Comparison of ENCODE assay signal across 29 cellular contexts in genomic region chr20:62527781-62528180, GRCh38. TPM values are rescaled to one million over a fixed set of nuclear protein-coding genes. Genes with fewer than 3 reads are reported as not detected.
"Had no signal": no experiment of that assay in that cellular context is flagged by ENCODE, and none has a peak within 500 bp of the region (broad histone marks: within the 10 kb centered on the region; RNA-seq: fewer than 3 reads in every experiment).

No MANE protein-coding gene starts in this region.

- ATAC-seq: stimulated activated effector memory CD8-positive, alpha-beta T cell treated with anti-CD3 and anti-CD28 coated beads, Interleukin-12 subunit alpha, Interleukin-12 subunit beta, amount 100 ng/mL, for 72 hours; stimulated activated memory B cell treated with anti-CD40 and anti-IgM and Interleukin-4, amounts not matched to agents 10 μg/mL and 1 μg/mL and 100 μg/mL, for 72 hours; stimulated activated naive B cell treated with anti-CD40 and anti-IgM and Interleukin-4, amounts not matched to agents 10 μg/mL and 1 μg/mL and 100 μg/mL, for 72 hours; stimulated activated naive CD8-positive, alpha-beta T cell treated with anti-CD3 and anti-CD28 coated beads, Interleukin-15, amount 100 ng/mL, for 72 hours; stimulated activated naive CD8-positive, alpha-beta T cell treated with anti-CD3 and anti-CD28 coated beads, Interleukin-15, Interleukin-2, amounts not matched to agents 100 U/mL and 50 U/mL, for 24 hours; upper lobe of right lung had no signal

- H3K4me1 ChIP-seq: suprapubic skin, thyroid gland, tibial artery, tibial nerve, upper lobe of left lung, upper lobe of right lung, uterus, vagina had no signal

- H3K9me3 ChIP-seq: stomach, suprapubic skin, testis, thoracic aorta, thyroid gland, tibial artery, tibial nerve, transverse colon, upper lobe of left lung, upper lobe of right lung, uterus, vagina had no signal

- H3K36me3 ChIP-seq: stomach, suprapubic skin, thoracic aorta, thyroid gland, tibial artery, tibial nerve, transverse colon, upper lobe of left lung, upper lobe of right lung, uterus, vagina had no signal

- DNase-seq: stimulated activated CD4-positive, alpha-beta T cell treated with anti-CD3 and anti-CD28 coated beads, Interleukin-2, amount 100 ng/mL, for 48 hours; stimulated activated CD4-positive, alpha-beta T cell treated with anti-CD3 and anti-CD28 coated beads, Interleukin-4, amount 100 ng/mL, for 1 hour; stimulated activated CD4-positive, alpha-beta T cell treated with anti-CD3 and anti-CD28 coated beads, Interleukin-4, amount 100 ng/mL, for 24 hours; stimulated activated CD4-positive, alpha-beta T cell treated with anti-CD3 and anti-CD28 coated beads, Interleukin-4, amount 100 ng/mL, for 4 hours; stimulated activated CD8-positive, alpha-beta memory T cell treated with anti-CD3 and anti-CD28 coated beads, Interleukin-4, amount 100 ng/mL, for 48 hours; stimulated activated naive B cell treated with anti-CD40 and anti-IgM and Interleukin-4, amounts not matched to agents 10 μg/mL and 1 μg/mL and 100 μg/mL, for 72 hours; stimulated activated naive CD4-positive, alpha-beta T cell; stimulated activated naive CD4-positive, alpha-beta T cell treated with Interleukin-2 at 50 U/mL for 16 hours; stimulated activated naive CD8-positive, alpha-beta T cell treated with anti-CD3 and anti-CD28 coated beads, Interleukin-15, amount 100 ng/mL, for 72 hours; stimulated activated naive CD8-positive, alpha-beta T cell treated with anti-CD3 and anti-CD28 coated beads, Interleukin-15, Interleukin-2, amounts not matched to agents 100 U/mL and 50 U/mL, for 24 hours; stomach; substantia nigra; testis; thyroid gland; tibial artery; transverse colon; trophoblast cell; upper lobe of right lung; uterus had no signal

- H3K27me3 ChIP-seq: testis, thyroid gland, uterus, vagina had no signal

- H3K27ac ChIP-seq: stomach, suprapubic skin, testis, thoracic aorta, thyroid gland, tibial artery, tibial nerve, transverse colon, upper lobe of left lung, upper lobe of right lung, uterus, vagina had no signal

- H3K4me3 ChIP-seq: stomach, suprapubic skin, testis, thoracic aorta, thyroid gland, tibial artery, tibial nerve, transverse colon, upper lobe of left lung, upper lobe of right lung, uterus, vagina had no signal

- FAIRE-seq: urothelium cell line had no signal

RNA-seq across cellular contexts. Expression of gene GATA5, which starts 52.0 kb away (rescaled TPM):
- total RNA-seq: subcutaneous adipose tissue, temporal lobe, transverse colon had no signal
